17 cellular contexts compared by ENCODE assay signal in genomic region chr14:68651075-68651474, GRCh38.
A peak's percentile ranks its signal among the peaks of the same experiment; 100 is the strongest.
DNase-seq lines count a peak whose midpoint lies in the region; ATAC-seq, FAIRE-seq and TF ChIP-seq lines count a peak whose summit lies in the region.
"Had no signal": no experiment of that assay in that cellular context is flagged by ENCODE, and none has a peak within 500 bp of the region (broad histone marks: within the 10 kb centered on the region; RNA-seq: fewer than 3 reads in every experiment).

No MANE protein-coding gene starts in this region.

- no peak overlapping the region for H2AFZ ChIP-seq in mesenchymal stem cell (ENCODE audit: low read depth, low read length)

- no peak overlapping the region for H3K9ac ChIP-seq in mesenchymal stem cell (ENCODE audit: low read length)

- H3K9me3 ChIP-seq in ascending aorta (no peaks in the 10 kb centered on the region), mesenchymal stem cell (ENCODE audit: control insufficient read depth, low read length) (no peaks in the 10 kb centered on the region)

- H2BK120ac ChIP-seq in mesenchymal stem cell (ENCODE audit: low read depth, low read length): peak overlapping the region; percentile 87

- H3K4me1 ChIP-seq in ascending aorta (peaks cover 4 to 15% of the 10 kb centered on the region in 2 donors), mesenchymal stem cell (ENCODE audit: control insufficient read depth, insufficient read depth, low read depth, low read length) (peaks cover 13% of the 10 kb centered on the region)

- no peaks in the 10 kb centered on the region for H3K27me3 ChIP-seq in ascending aorta
- H3K27me3 ChIP-seq in mesenchymal stem cell (ENCODE audit: control insufficient read depth in 1 of 2, insufficient read depth in 1 of 2, low read length in 2 of 2): no peaks in the 10 kb centered on the region

- no peak overlapping the region for H2BK5ac ChIP-seq in mesenchymal stem cell (ENCODE audit: low read depth, low read length, poor library complexity, severe bottlenecking)

- no peak for ATAC-seq in GM21390 (IDR thresholded peaks at IDR 0.05; ENCODE audit: unreplicated experiment)
- ATAC-seq in HG03378 (IDR thresholded peaks at IDR 0.05; ENCODE audit: unreplicated experiment): no peak
- ATAC-seq: CD8-positive, alpha-beta T cell; GM12878 had no signal

- WGBS in mesenchymal stem cell: 89% methylated on average over 4 of the region's 4 CpGs

- peak overlapping the region; percentile 55 to 63 for H3K18ac ChIP-seq in mesenchymal stem cell (ENCODE audit: low read depth in 1 of 2, low read length in 2 of 2)

- no peak overlapping the region for H2AK5ac ChIP-seq in mesenchymal stem cell (ENCODE audit: low read length, severe bottlenecking)

- intact Hi-C loops in ascending aorta (cut with DNase I): no loop called here

- no peak for DNase-seq in HTR-8/SVneo (ENCODE audit: insufficient read length, low spot score)
- DNase-seq in ascending aorta (ENCODE audit: low spot score in 2 of 2): peak in 1 of 2 donors; percentile 47
- no peak for DNase-seq in mesenchymal stem cell
- DNase-seq in stimulated activated CD8-positive, alpha-beta memory T cell treated with anti-CD3 and anti-CD28 coated beads, Interleukin-4, amount 100 ng/mL, for 48 hours: peak; percentile 4
- DNase-seq in NCI-H1436 (lab: John Stamatoyannopoulos, UW): no peak
- DNase-seq: amniotic stem cell, caudate nucleus, NCI-H1436 treated with DMSO at 0.1 percent for 48 hours, NCI-H2171, NCI-H69 had no signal

- peak overlapping the region; percentile 65 for H4K8ac ChIP-seq in mesenchymal stem cell (ENCODE audit: low read length)

- no peak overlapping the region for H3K4me2 ChIP-seq in mesenchymal stem cell (ENCODE audit: low read length, poor library complexity, severe bottlenecking)

- no peak overlapping the region for H4K91ac ChIP-seq in mesenchymal stem cell (ENCODE audit: low read length)

- no peak overlapping the region for H3K14ac ChIP-seq in mesenchymal stem cell (ENCODE audit: low read length in 2 of 2)

- H3K4me3 ChIP-seq in ascending aorta: no peak overlapping the region
- no peak overlapping the region for H3K4me3 ChIP-seq in mesenchymal stem cell (ENCODE audit: insufficient read depth in 1 of 2, low read depth in 1 of 2, low read length in 2 of 2)
- H3K4me3 ChIP-seq: GM12878 had no signal

- TF ChIP-seq CTCF in ascending aorta (IDR thresholded peaks at IDR 0.05): no peak

- peak overlapping the region; percentile 84 to 92 for H2BK12ac ChIP-seq in mesenchymal stem cell (ENCODE audit: low read length in 2 of 2)

- no peaks in the 10 kb centered on the region for H3K79me1 ChIP-seq in mesenchymal stem cell (replicated peaks; ENCODE audit: low read length, poor library complexity, severe bottlenecking)

- H3K27ac ChIP-seq in ascending aorta: peak overlapping the region; percentile 60 to 67
- H3K27ac ChIP-seq in mesenchymal stem cell (ENCODE audit: low read length, poor library complexity, severe bottlenecking): no peak overlapping the region
- H3K27ac ChIP-seq: epithelial cell of prostate, HL-60 had no signal

- H3K23ac ChIP-seq in mesenchymal stem cell (ENCODE audit: low read length in 2 of 2): no peak overlapping the region

- H2BK15ac ChIP-seq in mesenchymal stem cell (ENCODE audit: low read depth, poor library complexity, severe bottlenecking): peak overlapping the region; percentile 29

- no peaks in the 10 kb centered on the region for H3K36me3 ChIP-seq in ascending aorta
- H3K36me3 ChIP-seq in mesenchymal stem cell (ENCODE audit: control insufficient read depth in 1 of 2, insufficient read depth in 2 of 2, low read depth in 1 of 2, low read length in 2 of 2): no peaks in the 10 kb centered on the region

- FAIRE-seq in HTR-8/SVneo (lab: Jason Lieb, UNC): peak; percentile 86
- FAIRE-seq: GM19239 had no signal

- H3K4ac ChIP-seq in mesenchymal stem cell (ENCODE audit: low read depth in 1 of 2, low read length in 2 of 2): peak overlapping the region in 1 of 2 experiments; percentile 65
